ENCODE assay signal across 1 cellular context in the genomic region with DNA sequence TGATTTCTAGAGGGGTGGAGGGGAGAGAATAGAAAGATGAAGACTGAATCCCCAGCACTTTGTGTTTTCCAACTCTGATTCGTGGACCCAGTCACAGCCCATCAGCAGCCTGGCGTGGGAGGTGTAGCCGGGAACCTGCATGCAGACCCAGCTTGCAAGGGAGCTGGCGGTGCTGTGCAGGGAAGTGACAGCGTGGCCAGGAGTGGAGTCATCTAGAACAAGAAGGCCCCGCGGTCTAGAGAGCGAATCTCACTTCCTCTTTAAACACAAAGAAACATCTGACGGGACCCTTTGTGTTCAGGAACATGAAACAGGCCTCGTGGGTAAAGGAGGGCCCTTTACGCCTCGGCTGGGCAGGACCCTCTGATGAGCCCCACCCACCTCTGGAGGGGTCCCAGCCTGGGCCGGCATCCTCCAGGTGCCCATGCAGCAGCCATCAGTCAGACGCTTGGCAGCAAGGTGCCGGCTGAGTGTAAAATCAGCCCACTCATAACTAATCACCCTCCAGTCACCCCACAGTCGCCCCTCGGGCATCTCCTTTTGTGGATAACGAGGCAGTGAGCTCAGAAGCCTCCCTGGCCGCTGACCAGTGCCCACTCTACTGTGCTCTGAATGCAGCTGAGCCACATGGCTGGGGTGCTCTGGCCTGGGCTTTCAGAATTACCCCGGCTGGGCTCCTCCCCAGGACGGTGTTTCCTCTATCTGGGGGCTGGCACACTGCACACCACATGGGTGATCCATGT.
TF ChIP-seq lines count a peak whose summit lies in the region.

No MANE protein-coding gene starts in this region.

TF ChIP-seq in endothelial cell of umbilical vein, 7 proteins besides CTCF, POLR2A, EP300 and RAD21:
- TF ChIP-seq FOS (IDR thresholded peaks at IDR 0.05; ENCODE audit: borderline replicate concordance, insufficient read depth, low read length) (no peak), POLR2AphosphoS5 (IDR thresholded peaks at IDR 0.05; ENCODE audit: insufficient read depth, low read depth, low read length) (no peak), MYC (IDR thresholded peaks at IDR 0.05; ENCODE audit: low read depth, low read length) (no peak), GATA2 (IDR thresholded peaks at IDR 0.05; ENCODE audit: insufficient read depth, insufficient read length, low read depth, low read length) (no peak), EZH2 (IDR thresholded peaks at IDR 0.05; ENCODE audit: borderline replicate concordance, low read depth, low read length, severe bottlenecking) (no peak), JUN (IDR thresholded peaks at IDR 0.05; ENCODE audit: borderline replicate concordance, insufficient read depth, insufficient read length, low read depth) (no peak)
- TF ChIP-seq, protein P1, sequence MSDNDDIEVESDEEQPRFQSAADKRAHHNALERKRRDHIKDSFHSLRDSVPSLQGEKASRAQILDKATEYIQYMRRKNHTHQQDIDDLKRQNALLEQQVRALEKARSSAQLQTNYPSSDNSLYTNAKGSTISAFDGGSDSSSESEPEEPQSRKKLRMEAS (IDR thresholded peaks at IDR 0.05; ENCODE audit: insufficient read depth, insufficient read length) = no peak
